Comparison of ENCODE assay signal across 1 cellular context in the genomic region with DNA sequence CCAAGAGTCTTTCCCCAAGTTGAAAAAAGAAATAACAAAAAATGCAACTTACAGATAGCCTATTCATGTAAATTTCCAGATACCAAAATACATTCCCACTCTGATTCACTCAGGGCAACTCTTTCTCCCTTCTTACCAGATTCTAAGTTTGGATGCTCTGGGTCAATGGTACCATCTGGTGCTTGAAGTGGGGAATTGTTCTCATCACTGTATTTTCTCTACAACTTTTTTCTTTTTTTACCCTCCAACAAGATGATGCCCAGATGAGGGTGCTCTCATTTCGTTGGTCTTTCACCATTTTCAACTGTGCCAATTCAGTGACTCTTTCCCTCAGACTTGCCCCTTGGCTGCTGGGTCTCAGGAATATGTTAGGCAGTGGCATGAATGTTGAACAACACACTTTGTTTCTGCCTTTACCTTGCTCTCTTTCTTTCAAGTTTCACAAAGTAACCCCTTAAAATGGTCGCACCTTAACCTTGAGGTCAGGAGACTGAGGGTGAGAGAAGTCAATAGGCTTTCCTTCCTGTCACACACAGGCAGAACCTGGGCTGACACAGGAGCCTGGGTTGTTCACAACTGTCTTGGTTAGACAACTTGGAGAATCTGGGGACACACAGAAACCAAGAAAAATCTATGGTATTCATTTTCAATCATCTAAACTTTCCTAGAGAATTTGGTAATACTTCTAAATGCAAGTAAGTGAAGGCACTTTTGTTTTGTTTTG.
TF ChIP-seq lines count a peak whose summit lies in the region.

No MANE protein-coding gene starts in this region.

TF ChIP-seq in GM23338, 12 proteins besides CTCF, POLR2A, EP300 and RAD21 (continued from another document):
- no peak for TF ChIP-seq EZH2phosphoT487 (IDR thresholded peaks at IDR 0.05; ENCODE audit: unreplicated experiment)
- TF ChIP-seq POLR2AphosphoS5 (IDR thresholded peaks at IDR 0.05; ENCODE audit: low read depth): no peak
- TF ChIP-seq NANOG (IDR thresholded peaks at IDR 0.05; ENCODE audit: borderline replicate concordance): no peak
- TF ChIP-seq, protein P1, sequence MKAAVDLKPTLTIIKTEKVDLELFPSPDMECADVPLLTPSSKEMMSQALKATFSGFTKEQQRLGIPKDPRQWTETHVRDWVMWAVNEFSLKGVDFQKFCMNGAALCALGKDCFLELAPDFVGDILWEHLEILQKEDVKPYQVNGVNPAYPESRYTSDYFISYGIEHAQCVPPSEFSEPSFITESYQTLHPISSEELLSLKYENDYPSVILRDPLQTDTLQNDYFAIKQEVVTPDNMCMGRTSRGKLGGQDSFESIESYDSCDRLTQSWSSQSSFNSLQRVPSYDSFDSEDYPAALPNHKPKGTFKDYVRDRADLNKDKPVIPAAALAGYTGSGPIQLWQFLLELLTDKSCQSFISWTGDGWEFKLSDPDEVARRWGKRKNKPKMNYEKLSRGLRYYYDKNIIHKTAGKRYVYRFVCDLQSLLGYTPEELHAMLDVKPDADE (IDR thresholded peaks at IDR 0.05): no peak
- TF ChIP-seq EZH2 (IDR thresholded peaks at IDR 0.05; ENCODE audit: low read depth, unreplicated experiment): no peak
